Comparison of ENCODE assay signal across 8 cellular contexts in genomic region chr6:135922170-135922569, GRCh38.
DNase-seq lines count a peak whose midpoint lies in the region; ATAC-seq and TF ChIP-seq lines count a peak whose summit lies in the region.

No MANE protein-coding gene starts in this region.

- peak; percentile 96 for ATAC-seq in omental fat pad (ENCODE audit: low FRiP score)
- no peak for ATAC-seq in HG03520 (IDR thresholded peaks at IDR 0.05; ENCODE audit: unreplicated experiment)

- no peaks in the 10 kb centered on the region; the same call in 1 of the 2 replicates for H3K36me3 ChIP-seq in MG63

- DNase-seq in DMS53 (lab: John Stamatoyannopoulos, UW) (peak; percentile 33), MG63 (peak; percentile 76), dermis blood vessel endothelial cell (peak; percentile 91), omental fat pad (ENCODE audit: low spot score) (no peak), OCI-M2 (lab: John Stamatoyannopoulos, UW; ENCODE audit: unreplicated experiment) (no peak)
- no peak for DNase-seq in activated CD8-positive, alpha-beta memory T cell treated with anti-CD3 and anti-CD28 coated beads, Interleukin-2, amount 50 U/mL, for 4 hours
- no peak for DNase-seq in activated CD4-positive, alpha-beta T cell treated with anti-CD3 and anti-CD28 coated beads, Interleukin-2, amount 50 U/mL, for 48 hours

- no peak overlapping the region for H3K4me3 ChIP-seq in MG63

- H3K27me3 ChIP-seq in MG63 = no peaks in the 10 kb centered on the region

- no peaks in the 10 kb centered on the region for H3K9me3 ChIP-seq in MG63

- TF ChIP-seq CTCF in omental fat pad (IDR thresholded peaks at IDR 0.05) = no peak

Comparison
In these comparisons a context has a peak if more than half of its experiments do, and no peak if none do; other contexts are left out.
1. DNase-seq: peak in DMS53 (single experiment), MG63 (single experiment) and dermis blood vessel endothelial cell (single experiment); none in omental fat pad (single experiment), OCI-M2 (single experiment), activated CD8-positive, alpha-beta memory T cell treated with anti-CD3 and anti-CD28 coated beads, Interleukin-2, amount 50 U/mL, for 4 hours (single experiment) and activated CD4-positive, alpha-beta T cell treated with anti-CD3 and anti-CD28 coated beads, Interleukin-2, amount 50 U/mL, for 48 hours (0 of 2).